In the genomic region with DNA sequence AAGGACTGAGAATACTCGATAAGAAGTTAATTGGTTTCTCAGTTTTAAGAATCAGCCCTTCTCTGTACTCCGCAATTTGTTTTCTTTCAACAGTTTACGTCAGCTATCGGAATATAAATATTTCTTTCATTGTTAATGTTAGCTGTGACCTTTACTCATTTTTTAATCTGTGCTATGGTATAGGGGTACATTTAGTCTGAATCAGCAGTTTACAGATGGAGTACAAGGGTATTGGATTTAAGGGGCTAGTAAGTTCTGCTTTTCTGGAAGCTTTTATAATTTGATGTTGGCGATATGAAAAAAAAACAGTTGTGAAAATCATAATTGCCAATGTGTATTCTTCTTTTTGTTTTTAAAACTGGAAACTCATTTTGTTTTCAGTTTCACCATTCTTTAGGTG, we compare ENCODE assay signal across 2 cellular contexts.
TF ChIP-seq lines count a peak whose summit lies in the region.

No MANE protein-coding gene starts in this region.

TF ChIP-seq in HepG2, 621 proteins besides CTCF, POLR2A, EP300 and RAD21:
- TF ChIP-seq MAFF (IDR thresholded peaks at IDR 0.05; ENCODE audit: low read depth, low read length) = peak; percentile 42
- TF ChIP-seq MAFK (conservative IDR thresholded peaks at IDR 0.05 in 1 of 2, IDR thresholded peaks at IDR 0.05 in 1 of 2; ENCODE audit: low read length in 2 of 2) = peak; percentile 15 to 72; a peak in 2 of 4 replicates
- TF ChIP-seq, protein P1, sequence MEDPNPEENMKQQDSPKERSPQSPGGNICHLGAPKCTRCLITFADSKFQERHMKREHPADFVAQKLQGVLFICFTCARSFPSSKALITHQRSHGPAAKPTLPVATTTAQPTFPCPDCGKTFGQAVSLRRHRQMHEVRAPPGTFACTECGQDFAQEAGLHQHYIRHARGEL (CRISPR knock-in tag; IDR thresholded peaks at IDR 0.05) = no peak
- TF ChIP-seq, protein P2, sequence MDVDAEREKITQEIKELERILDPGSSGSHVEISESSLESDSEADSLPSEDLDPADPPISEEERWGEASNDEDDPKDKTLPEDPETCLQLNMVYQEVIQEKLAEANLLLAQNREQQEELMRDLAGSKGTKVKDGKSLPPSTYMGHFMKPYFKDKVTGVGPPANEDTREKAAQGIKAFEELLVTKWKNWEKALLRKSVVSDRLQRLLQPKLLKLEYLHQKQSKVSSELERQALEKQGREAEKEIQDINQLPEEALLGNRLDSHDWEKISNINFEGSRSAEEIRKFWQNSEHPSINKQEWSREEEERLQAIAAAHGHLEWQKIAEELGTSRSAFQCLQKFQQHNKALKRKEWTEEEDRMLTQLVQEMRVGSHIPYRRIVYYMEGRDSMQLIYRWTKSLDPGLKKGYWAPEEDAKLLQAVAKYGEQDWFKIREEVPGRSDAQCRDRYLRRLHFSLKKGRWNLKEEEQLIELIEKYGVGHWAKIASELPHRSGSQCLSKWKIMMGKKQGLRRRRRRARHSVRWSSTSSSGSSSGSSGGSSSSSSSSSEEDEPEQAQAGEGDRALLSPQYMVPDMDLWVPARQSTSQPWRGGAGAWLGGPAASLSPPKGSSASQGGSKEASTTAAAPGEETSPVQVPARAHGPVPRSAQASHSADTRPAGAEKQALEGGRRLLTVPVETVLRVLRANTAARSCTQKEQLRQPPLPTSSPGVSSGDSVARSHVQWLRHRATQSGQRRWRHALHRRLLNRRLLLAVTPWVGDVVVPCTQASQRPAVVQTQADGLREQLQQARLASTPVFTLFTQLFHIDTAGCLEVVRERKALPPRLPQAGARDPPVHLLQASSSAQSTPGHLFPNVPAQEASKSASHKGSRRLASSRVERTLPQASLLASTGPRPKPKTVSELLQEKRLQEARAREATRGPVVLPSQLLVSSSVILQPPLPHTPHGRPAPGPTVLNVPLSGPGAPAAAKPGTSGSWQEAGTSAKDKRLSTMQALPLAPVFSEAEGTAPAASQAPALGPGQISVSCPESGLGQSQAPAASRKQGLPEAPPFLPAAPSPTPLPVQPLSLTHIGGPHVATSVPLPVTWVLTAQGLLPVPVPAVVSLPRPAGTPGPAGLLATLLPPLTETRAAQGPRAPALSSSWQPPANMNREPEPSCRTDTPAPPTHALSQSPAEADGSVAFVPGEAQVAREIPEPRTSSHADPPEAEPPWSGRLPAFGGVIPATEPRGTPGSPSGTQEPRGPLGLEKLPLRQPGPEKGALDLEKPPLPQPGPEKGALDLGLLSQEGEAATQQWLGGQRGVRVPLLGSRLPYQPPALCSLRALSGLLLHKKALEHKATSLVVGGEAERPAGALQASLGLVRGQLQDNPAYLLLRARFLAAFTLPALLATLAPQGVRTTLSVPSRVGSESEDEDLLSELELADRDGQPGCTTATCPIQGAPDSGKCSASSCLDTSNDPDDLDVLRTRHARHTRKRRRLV (CRISPR knock-in tag; IDR thresholded peaks at IDR 0.05) = no peak

TF ChIP-seq in K562, 482 proteins besides CTCF, POLR2A, EP300 and RAD21:
- TF ChIP-seq ZNF316 (IDR thresholded peaks at IDR 0.05) = peak; percentile 75
- TF ChIP-seq MAFF (IDR thresholded peaks at IDR 0.05; ENCODE audit: low read length) = 0 out of 2 replicates have a peak, but pooled peaks have one; percentile 25
- peak; percentile 59; the same call in 1 of the 2 replicates for TF ChIP-seq C11orf30 (IDR thresholded peaks at IDR 0.05; ENCODE audit: low read depth)
- TF ChIP-seq RNF2 (IDR thresholded peaks at IDR 0.05) = no peak
- TF ChIP-seq MAFG (tag; conservative IDR thresholded peaks at IDR 0.05) = 0 out of 2 replicates have a peak, but pooled peaks have one; percentile 42
